Comparison of ENCODE assay signal across 3 cellular contexts in genomic region chr5:180850434-180851078, GRCh38.
A peak's percentile ranks its signal among the peaks of the same experiment; 100 is the strongest.
TF ChIP-seq lines count a peak whose summit lies in the region.

No MANE protein-coding gene starts in this region.

TF ChIP-seq in HEK293, 187 proteins besides CTCF, POLR2A, EP300 and RAD21:
- no peak for TF ChIP-seq ZSCAN16 (tag by site-specific recombination; IDR thresholded peaks at IDR 0.05)
- TF ChIP-seq ZNF658 (tag by site-specific recombination; IDR thresholded peaks at IDR 0.05): no peak
- no peak for TF ChIP-seq ZNF624 (tag by site-specific recombination; IDR thresholded peaks at IDR 0.05)
- TF ChIP-seq SETDB1 (IDR thresholded peaks at IDR 0.05; ENCODE audit: insufficient read length, low read length): peak; percentile 94
- TF ChIP-seq ZNF623 (tag by site-specific recombination; IDR thresholded peaks at IDR 0.05): no peak
- no peak for TF ChIP-seq ZNF280C (tag by site-specific recombination; IDR thresholded peaks at IDR 0.05)
- peak; percentile 11; the same call in 1 of the 2 replicates for TF ChIP-seq ZNF626 (tag by site-specific recombination; IDR thresholded peaks at IDR 0.05)
TF ChIP-seq in HEK293: peak in this region for 2.

TF ChIP-seq in K562, 482 proteins besides CTCF, POLR2A, EP300 and RAD21 (continues in another document):
- TF ChIP-seq, protein P1, sequence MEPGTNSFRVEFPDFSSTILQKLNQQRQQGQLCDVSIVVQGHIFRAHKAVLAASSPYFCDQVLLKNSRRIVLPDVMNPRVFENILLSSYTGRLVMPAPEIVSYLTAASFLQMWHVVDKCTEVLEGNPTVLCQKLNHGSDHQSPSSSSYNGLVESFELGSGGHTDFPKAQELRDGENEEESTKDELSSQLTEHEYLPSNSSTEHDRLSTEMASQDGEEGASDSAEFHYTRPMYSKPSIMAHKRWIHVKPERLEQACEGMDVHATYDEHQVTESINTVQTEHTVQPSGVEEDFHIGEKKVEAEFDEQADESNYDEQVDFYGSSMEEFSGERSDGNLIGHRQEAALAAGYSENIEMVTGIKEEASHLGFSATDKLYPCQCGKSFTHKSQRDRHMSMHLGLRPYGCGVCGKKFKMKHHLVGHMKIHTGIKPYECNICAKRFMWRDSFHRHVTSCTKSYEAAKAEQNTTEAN (CRISPR knock-in tag; IDR thresholded peaks at IDR 0.05): no peak
- 0 out of 2 replicates have a peak, but pooled peaks have one; percentile 21 for TF ChIP-seq MTA3 (IDR thresholded peaks at IDR 0.05; ENCODE audit: borderline replicate concordance)
- TF ChIP-seq RBM15 (IDR thresholded peaks at IDR 0.05; ENCODE audit: insufficient read depth, low read length): no peak
- no peak for TF ChIP-seq CC2D1A (IDR thresholded peaks at IDR 0.05)
- no peak for TF ChIP-seq CEBPZ (IDR thresholded peaks at IDR 0.05; ENCODE audit: borderline replicate concordance, low read depth, low read length)
- no peak for TF ChIP-seq U2AF1 (optimal IDR thresholded peaks at IDR 0.05; ENCODE audit: low read depth, low read length)
- TF ChIP-seq HIVEP1 (CRISPR knock-in tag; IDR thresholded peaks at IDR 0.05): no peak
- no peak for TF ChIP-seq ATF2 (CRISPR knock-in tag; IDR thresholded peaks at IDR 0.05)
- no peak for TF ChIP-seq THRAP3 (IDR thresholded peaks at IDR 0.05; ENCODE audit: borderline replicate concordance)
- no peak for TF ChIP-seq POLR2G (IDR thresholded peaks at IDR 0.05; ENCODE audit: low read depth, low read length)

TF ChIP-seq in liver, 16 proteins besides CTCF, POLR2A, EP300 and RAD21:
- no peak for TF ChIP-seq HNF4G (IDR thresholded peaks at IDR 0.05)
- TF ChIP-seq ATF3 (IDR thresholded peaks at IDR 0.05): no peak
- no peak for TF ChIP-seq GABPA (IDR thresholded peaks at IDR 0.05 in 1 of 2, conservative IDR thresholded peaks at IDR 0.05 in 1 of 2)
- no peak for TF ChIP-seq FOXA1 (IDR thresholded peaks at IDR 0.05)
- TF ChIP-seq YY1 (IDR thresholded peaks at IDR 0.05): no peak
- TF ChIP-seq HNF4A (conservative IDR thresholded peaks at IDR 0.05): no peak
